14 cellular contexts compared by ENCODE assay signal in the genomic region with DNA sequence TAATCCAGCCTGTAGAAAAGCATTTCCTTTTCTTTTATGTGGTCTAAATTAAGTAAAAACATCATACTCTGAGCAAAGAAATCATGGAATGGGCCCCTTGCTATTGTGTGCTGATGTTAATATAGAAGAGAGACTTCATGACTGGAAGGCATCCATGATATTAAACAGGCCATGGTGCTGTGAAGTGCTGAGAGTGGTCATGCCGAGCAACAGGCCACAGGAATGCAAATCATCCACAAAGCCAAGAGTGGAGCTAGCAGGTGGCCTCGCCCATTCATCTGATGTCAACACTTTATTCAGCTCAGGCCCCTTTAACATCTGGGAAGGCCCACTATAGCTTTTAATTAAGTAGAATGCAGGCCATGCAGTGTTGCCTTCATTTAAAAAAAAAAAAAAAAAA.
DNase-seq lines count a peak whose midpoint lies in the region; ATAC-seq and TF ChIP-seq lines count a peak whose summit lies in the region.
"Had no signal": no experiment of that assay in that cellular context is flagged by ENCODE, and none has a peak within 500 bp of the region (broad histone marks: within the 10 kb centered on the region; RNA-seq: fewer than 3 reads in every experiment).

No MANE protein-coding gene starts in this region.

- POLR2A ChIA-PET in IMR-90 (lab: Charles Lee; ENCODE audit: unreplicated experiment), result interaction anchor here (0.6 kb wide), 2 partner anchors 181 to 233 kb away, joined by 6 to 11 read pairs; no protein-coding TSS in a partner anchor

- H4K5ac ChIP-seq in IMR-90 (ENCODE audit: low read depth, low read length), result no peak overlapping the region

- H2BK15ac ChIP-seq in IMR-90 (ENCODE audit: low read depth, low read length), result no peak overlapping the region

- H3K4ac ChIP-seq in IMR-90 (ENCODE audit: low read depth, low read length), result no peak overlapping the region

- TF ChIP-seq CTCF in AG10803 (conservative IDR thresholded peaks at IDR 0.05; ENCODE audit: low read length), result no peak
- no peak for TF ChIP-seq CTCF in IMR-90 (conservative IDR thresholded peaks at IDR 0.05; ENCODE audit: low read depth, low read length)

- peak; percentile 23 for DNase-seq in AG10803 (ENCODE audit: low read depth)
- peak; percentile 78 for DNase-seq in IMR-90
- peak; percentile 86 for DNase-seq in dedifferentiated amniotic fluid mesenchymal stem cell (ENCODE audit: extremely low spot score)
- peak; percentile 37 for DNase-seq in kidney glomerular epithelial cell (lab: John Stamatoyannopoulos, UW)
- DNase-seq in NK-92 (lab: John Stamatoyannopoulos, UW; ENCODE audit: unreplicated experiment), result no peak
- DNase-seq: activated CD8-positive, alpha-beta T cell treated with anti-CD3 and anti-CD28 coated beads, Interleukin-2, amount 10 ng/mL, durations not matched to agents 7 days and 5 days; CD4-positive, CD25-positive, alpha-beta regulatory T cell; NCI-H2081; SIG-M5 had no signal

- H3K36me3 ChIP-seq in IMR-90 (ENCODE audit: control insufficient read depth, insufficient read depth, low read length), result no peaks in the 10 kb centered on the region
- H3K36me3 ChIP-seq: prostate gland had no signal

- no peak overlapping the region for H2AFZ ChIP-seq in IMR-90 (replicated peaks; ENCODE audit: low read length, poor library complexity)

- no peak overlapping the region for H4K8ac ChIP-seq in IMR-90 (ENCODE audit: low read depth in 2 of 2, low read length in 2 of 2)

- H3K9ac ChIP-seq in IMR-90 (ENCODE audit: low read depth, low read length), result no peak overlapping the region

- H4K20me1 ChIP-seq in IMR-90 (ENCODE audit: insufficient read depth, low read length), result no peaks in the 10 kb centered on the region

- no peaks in the 10 kb centered on the region for H3K27me3 ChIP-seq in IMR-90 (ENCODE audit: control insufficient read depth, insufficient read depth, low read length)

- no peak overlapping the region for H3K18ac ChIP-seq in IMR-90 (ENCODE audit: low read depth, low read length)

- no peaks in the 10 kb centered on the region for H3K9me1 ChIP-seq in IMR-90 (ENCODE audit: insufficient read depth, low read length)

- in situ Hi-C loops in IMR-90 (cut with MboI; ENCODE audit: low sequenced_read_pairs), result no loop called here

- CTCF ChIA-PET in IMR-90 (lab: Yijun Ruan, JAX), result interaction anchor here (0.6 to 0.8 kb wide), 2 partner anchors 247 to 1378 kb away, joined by 4 to 5 read pairs; no protein-coding TSS in a partner anchor

- intact Hi-C loops in IMR-90 (cut with micrococcal nuclease), result no loop called here

- H3K4me3 ChIP-seq in AG10803 (ENCODE audit: low read length) (no peak overlapping the region), IMR-90 (ENCODE audit: insufficient read depth, low read depth, low read length) (no peak overlapping the region)
- H3K4me3 ChIP-seq: prostate gland had no signal

- no CpG with 5 or more reads among the region's 2 CpGs for WGBS in IMR-90 (ENCODE audit: extremely low coverage in 2 of 2, insufficient read length in 1 of 2), 2 experiments

- H4K91ac ChIP-seq in IMR-90 (ENCODE audit: insufficient read depth, low read depth, low read length), result no peak overlapping the region

- H2AK9ac ChIP-seq in IMR-90 (replicated peaks; ENCODE audit: low read depth, low read length, poor library complexity), result no peak overlapping the region

- H3K4me2 ChIP-seq in IMR-90 (ENCODE audit: low read depth, low read length), result no peak overlapping the region

- no peak overlapping the region for H3K56ac ChIP-seq in IMR-90 (ENCODE audit: extremely low read depth, insufficient read depth, low read length)

- no peak overlapping the region for H2BK20ac ChIP-seq in IMR-90 (ENCODE audit: low read depth, low read length)

- no peak overlapping the region for H2AK5ac ChIP-seq in IMR-90 (ENCODE audit: low read depth, low read length)

- no peak for TF ChIP-seq POLR2A in IMR-90 (IDR thresholded peaks at IDR 0.05; ENCODE audit: low read depth, low read length)

- no peaks in the 10 kb centered on the region for H3K9me3 ChIP-seq in IMR-90 (ENCODE audit: control insufficient read depth, insufficient read depth, low read length)
- H3K9me3 ChIP-seq: prostate gland had no signal

- no peak overlapping the region for H2BK120ac ChIP-seq in IMR-90 (ENCODE audit: low read depth, low read length)

- ATAC-seq in IMR-90 (ENCODE audit: low read depth) (peak; percentile 96), HG03342 (IDR thresholded peaks at IDR 0.05; ENCODE audit: unreplicated experiment) (no peak), GM21737 (IDR thresholded peaks at IDR 0.05; ENCODE audit: unreplicated experiment) (no peak), HG03457 (IDR thresholded peaks at IDR 0.05; ENCODE audit: unreplicated experiment) (no peak)
- ATAC-seq: activated CD8-positive, alpha-beta T cell treated with anti-CD3 and anti-CD28 coated beads, Interleukin-2, amount 10 ng/mL, durations not matched to agents 7 days and 5 days had no signal

- H3K79me1 ChIP-seq in IMR-90 (ENCODE audit: low read depth in 1 of 2, low read length in 2 of 2), result no peaks in the 10 kb centered on the region

- no peak overlapping the region for H2BK5ac ChIP-seq in IMR-90 (ENCODE audit: low read depth, low read length, poor library complexity, severe bottlenecking)

- no peak overlapping the region for H3K27ac ChIP-seq in IMR-90 (ENCODE audit: insufficient read depth, low read length)
- H3K27ac ChIP-seq: HL-60, prostate gland had no signal

- H3K23ac ChIP-seq in IMR-90 (ENCODE audit: low read depth, low read length), result no peak overlapping the region

- dilution Hi-C loops in IMR-90 (cut with HindIII; ENCODE audit: low sequenced_read_pairs, unreplicated experiment), result no loop called here

- no peak for TF ChIP-seq RAD21 in IMR-90 (IDR thresholded peaks at IDR 0.05; ENCODE audit: low read length)

- H3K14ac ChIP-seq in IMR-90 (replicated peaks; ENCODE audit: low read depth, low read length), result no peak overlapping the region

- no TSS peak for BruUV-seq in IMR-90 (replicated peaks; lab: Mats Ljungman, UMichigan)

- peaks cover 2% of the 10 kb centered on the region; the same call in 1 of the 2 replicates for H3K4me1 ChIP-seq in IMR-90 (ENCODE audit: control insufficient read depth, insufficient read depth, low read length)
- H3K4me1 ChIP-seq: prostate gland had no signal

TF ChIP-seq in IMR-90, 13 proteins besides CTCF, POLR2A, EP300 and RAD21:
- no peak for TF ChIP-seq USF2 (IDR thresholded peaks at IDR 0.05; ENCODE audit: low read depth, low read length)
- no peak for TF ChIP-seq RCOR1 (IDR thresholded peaks at IDR 0.05; ENCODE audit: insufficient replicate concordance, low read length)
